Comparison of ENCODE assay signal across 2 cellular contexts in the genomic region with DNA sequence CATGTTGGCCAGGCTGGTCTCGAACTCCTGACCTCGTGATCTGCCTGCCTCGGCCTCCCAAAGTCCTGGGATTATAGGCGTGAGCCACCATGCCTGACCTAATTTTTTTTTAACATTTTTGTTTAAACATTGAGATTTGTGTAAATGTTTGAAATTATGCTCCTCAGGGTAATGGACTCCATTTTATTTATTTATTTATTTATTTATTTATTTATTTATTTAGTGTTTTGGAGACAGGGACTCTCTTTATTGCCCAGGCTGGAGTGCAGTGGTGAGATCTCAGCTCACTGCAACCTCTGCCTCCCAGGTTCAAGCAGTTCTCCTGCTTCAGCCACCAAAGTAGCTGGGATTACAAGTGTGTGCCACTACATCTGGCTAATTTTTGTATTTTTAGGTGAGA. TPM values are rescaled to one million over a fixed set of nuclear protein-coding genes. Genes with fewer than 3 reads are reported as not detected.
"Had no signal": no experiment of that assay in that cellular context is flagged by ENCODE, and none has a peak within 500 bp of the region (broad histone marks: within the 10 kb centered on the region; RNA-seq: fewer than 3 reads in every experiment).

No MANE protein-coding gene starts in this region.

RNA-seq across cellular contexts. Expression of a gene that starts 13.8 kb away (rescaled TPM):
- polyA plus RNA-seq: stomach, urinary bladder had no signal
